22 cellular contexts compared by ENCODE assay signal in the genomic region with DNA sequence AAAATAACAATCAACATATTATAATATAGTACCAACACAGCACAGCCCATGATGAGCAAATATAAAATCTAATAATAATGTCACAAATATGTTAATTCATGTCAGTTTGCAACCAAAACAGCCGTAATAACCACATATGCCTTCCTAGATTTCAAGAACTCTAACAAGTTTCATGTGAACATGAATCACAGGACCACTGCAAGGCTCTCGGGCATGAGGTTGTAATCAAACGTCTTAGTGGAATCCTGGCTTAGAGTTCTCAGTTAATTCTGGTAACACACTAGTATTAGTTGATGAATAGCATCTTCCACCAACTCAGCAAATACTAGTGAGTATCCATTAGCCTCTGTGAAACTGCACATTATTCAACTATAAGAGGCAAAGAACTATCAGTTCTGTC.
DNase-seq lines count a peak whose midpoint lies in the region; ATAC-seq, FAIRE-seq and TF ChIP-seq lines count a peak whose summit lies in the region.
"Had no signal": no experiment of that assay in that cellular context is flagged by ENCODE, and none has a peak within 500 bp of the region (broad histone marks: within the 10 kb centered on the region; RNA-seq: fewer than 3 reads in every experiment).

No MANE protein-coding gene starts in this region.

- no peaks in the 10 kb centered on the region for H3K27me3 ChIP-seq in astrocyte (ENCODE audit: insufficient read depth, low read length)
- H3K27me3 ChIP-seq in thoracic aorta (replicated peaks; ENCODE audit: insufficient read depth): no peaks in the 10 kb centered on the region
- no peaks in the 10 kb centered on the region for H3K27me3 ChIP-seq in Caco-2 (replicated peaks; ENCODE audit: control insufficient read depth, insufficient read depth, low read length)
- H3K27me3 ChIP-seq: BLaER1 had no signal

- no peak for FAIRE-seq in astrocyte (lab: Jason Lieb, UNC)
- FAIRE-seq: D721Med, GM12892, GM19239, H1 had no signal

- TF ChIP-seq CTCF in astrocyte (IDR thresholded peaks at IDR 0.05; ENCODE audit: insufficient read depth, low read depth, low read length): no peak
- no peak for TF ChIP-seq CTCF in fibroblast of mammary gland (conservative IDR thresholded peaks at IDR 0.05; ENCODE audit: control insufficient read depth, insufficient read depth, low read depth, low read length)
- TF ChIP-seq CTCF in thoracic aorta (IDR thresholded peaks at IDR 0.05): no peak
- no peak for TF ChIP-seq CTCF in Caco-2 (IDR thresholded peaks at IDR 0.05; ENCODE audit: insufficient read depth in 1 of 2, low read depth in 1 of 2, low read length in 1 of 2, severe bottlenecking in 1 of 2, unreplicated experiment in 1 of 2)

- H3K9ac ChIP-seq in astrocyte (ENCODE audit: low read length): no peak overlapping the region
- H3K9ac ChIP-seq: BLaER1, GM23248 had no signal

- no peaks in the 10 kb centered on the region for H3K79me2 ChIP-seq in astrocyte (ENCODE audit: insufficient read depth, low read length)

- H3K36me3 Mint-ChIP-seq in astrocyte (ENCODE audit: low read depth, unreplicated experiment) (no peaks in the 10 kb centered on the region), Caco-2 (ENCODE audit: insufficient read depth, unreplicated experiment) (no peaks in the 10 kb centered on the region)
- H3K36me3 Mint-ChIP-seq: CD4-positive, CD25-positive, alpha-beta regulatory T cell; CD8-positive, alpha-beta T cell had no signal

- intact Hi-C loops in Caco-2 (cut with micrococcal nuclease; ENCODE audit: unreplicated experiment): no loop called here

- H3K4me1 ChIP-seq in astrocyte (ENCODE audit: insufficient read depth, low read length) (no peaks in the 10 kb centered on the region), thoracic aorta (ENCODE audit: control insufficient read depth in 1 of 2, low read depth in 2 of 2) (no peaks in the 10 kb centered on the region), Caco-2 (no peaks in the 10 kb centered on the region)
- H3K4me1 ChIP-seq: BLaER1 had no signal

- H4K20me1 ChIP-seq in astrocyte (ENCODE audit: insufficient read depth, low read length): no peaks in the 10 kb centered on the region
- H4K20me1 ChIP-seq: BLaER1 had no signal

- peak; percentile 8 for DNase-seq in astrocyte (ENCODE audit: low read depth)
- peak; percentile 12 for DNase-seq in fibroblast of mammary gland (ENCODE audit: low read depth)
- no peak for DNase-seq in thoracic aorta (ENCODE audit: low spot score)
- DNase-seq in Caco-2: no peak
- DNase-seq in NOMO-1 treated with DMSO at 0.1 percent for 48 hours (lab: John Stamatoyannopoulos, UW; ENCODE audit: unreplicated experiment): no peak
- DNase-seq: CD4-positive, CD25-positive, alpha-beta regulatory T cell; CD8-positive, alpha-beta T cell; DMS 273 treated with DMSO at 0.1 percent for 48 hours; DMS79; EL; GF-D8; GM23248; H7 had no signal

- H3K27ac ChIP-seq in astrocyte (ENCODE audit: low read depth, low read length) (no peak overlapping the region), thoracic aorta (no peak overlapping the region)
- H3K27ac ChIP-seq: BLaER1, C4-2B, GM23248 had no signal

- H3K36me3 ChIP-seq in astrocyte (ENCODE audit: insufficient read depth, low read length): no peaks in the 10 kb centered on the region
- H3K36me3 ChIP-seq in thoracic aorta: no peaks in the 10 kb centered on the region
- H3K36me3 ChIP-seq in Caco-2 (ENCODE audit: control insufficient read depth, insufficient read depth, low read length): no peaks in the 10 kb centered on the region
- H3K36me3 ChIP-seq: BLaER1 had no signal

- H3K27ac Mint-ChIP-seq in astrocyte (ENCODE audit: unreplicated experiment) (no peak overlapping the region), Caco-2 (ENCODE audit: unreplicated experiment) (no peak overlapping the region)
- H3K27ac Mint-ChIP-seq: B cell; CD4-positive, CD25-positive, alpha-beta regulatory T cell; CD8-positive, alpha-beta T cell had no signal

- no peaks in the 10 kb centered on the region for H3K9me3 Mint-ChIP-seq in astrocyte (ENCODE audit: unreplicated experiment)
- no peaks in the 10 kb centered on the region for H3K9me3 Mint-ChIP-seq in Caco-2 (ENCODE audit: unreplicated experiment)

- H3K4me2 ChIP-seq in astrocyte (ENCODE audit: low read length): no peak overlapping the region
- H3K4me2 ChIP-seq: BLaER1 had no signal

- no peak overlapping the region for H2AFZ ChIP-seq in astrocyte (ENCODE audit: low read depth, low read length)
- H2AFZ ChIP-seq: GM23248 had no signal

- H3K4me3 Mint-ChIP-seq in astrocyte (ENCODE audit: unreplicated experiment) (no peak overlapping the region), Caco-2 (ENCODE audit: unreplicated experiment) (no peak overlapping the region)
- H3K4me3 Mint-ChIP-seq: B cell; CD4-positive, CD25-positive, alpha-beta regulatory T cell; CD8-positive, alpha-beta T cell had no signal

- H3K9me3 ChIP-seq in astrocyte (ENCODE audit: insufficient read depth, low read depth, low read length) (no peaks in the 10 kb centered on the region), thoracic aorta (no peaks in the 10 kb centered on the region), Caco-2 (no peaks in the 10 kb centered on the region)
- H3K9me3 ChIP-seq: BLaER1 had no signal

- no peaks in the 10 kb centered on the region for H3K27me3 Mint-ChIP-seq in astrocyte (ENCODE audit: low read depth, unreplicated experiment)
- peaks cover 21% of the 10 kb centered on the region for H3K27me3 Mint-ChIP-seq in Caco-2 (ENCODE audit: insufficient read depth, unreplicated experiment)
- H3K27me3 Mint-ChIP-seq: B cell; CD4-positive, CD25-positive, alpha-beta regulatory T cell had no signal

- H3K4me3 ChIP-seq in astrocyte (ENCODE audit: insufficient read depth, low read depth, low read length) (no peak overlapping the region), fibroblast of mammary gland (ENCODE audit: control insufficient read depth, low read depth, low read length) (no peak overlapping the region), thoracic aorta (no peak overlapping the region), Caco-2 (ENCODE audit: low read depth, low read length) (no peak overlapping the region)
- H3K4me3 ChIP-seq: BLaER1, GM23248 had no signal

- BruUV-seq in Caco-2 (replicated peaks; lab: Mats Ljungman, UMichigan): no TSS peak

- CTCF ChIA-PET in Caco-2 (lab: Charles Lee): no interaction called here

- peaks cover 3% of the 10 kb centered on the region for H3K4me1 Mint-ChIP-seq in astrocyte (ENCODE audit: low read depth, unreplicated experiment)
- H3K4me1 Mint-ChIP-seq in Caco-2 (ENCODE audit: low read depth, unreplicated experiment): no peaks in the 10 kb centered on the region
- H3K4me1 Mint-ChIP-seq: B cell; CD4-positive, CD25-positive, alpha-beta regulatory T cell had no signal

- POLR2A ChIA-PET in Caco-2 (lab: Charles Lee): no interaction called here

- ATAC-seq in thoracic aorta (ENCODE audit: insufficient number of reproducible peaks, low FRiP score, low read depth) (peak; percentile 42), GM18502 (IDR thresholded peaks at IDR 0.05; ENCODE audit: poor library complexity, unreplicated experiment) (no peak)
- ATAC-seq: CD8-positive, alpha-beta T cell; HCT116 had no signal

Comparison
In these comparisons a context has a peak if more than half of its experiments do, and no peak if none do; other contexts are left out.
1. DNase-seq: peak in astrocyte (single experiment) and fibroblast of mammary gland (single experiment); none in thoracic aorta (single experiment), Caco-2 (0 of 2) and NOMO-1 treated with DMSO at 0.1 percent for 48 hours (single experiment).